In genomic region chr2:233404227-233404626, GRCh38 we compare ENCODE assay signal across 9 cellular contexts. TPM values are rescaled to one million over a fixed set of nuclear protein-coding genes. Genes with fewer than 3 reads are reported as not detected.
A peak's percentile ranks its signal among the peaks of the same experiment; 100 is the strongest.
DNase-seq lines count a peak whose midpoint lies in the region; ATAC-seq and TF ChIP-seq lines count a peak whose summit lies in the region.
"Had no signal": no experiment of that assay in that cellular context is flagged by ENCODE, and none has a peak within 500 bp of the region (broad histone marks: within the 10 kb centered on the region; RNA-seq: fewer than 3 reads in every experiment).

No MANE protein-coding gene starts in this region.

- no peaks in the 10 kb centered on the region for H3K9me3 Mint-ChIP-seq in HFFc6
- H3K9me3 Mint-ChIP-seq in activated naive CD4-positive, alpha-beta T cell treated with anti-CD3 and anti-CD28 coated beads, Interleukin-2, amount 50 U/mL, for 72 hours: no peaks in the 10 kb centered on the region

- no peak overlapping the region for H3K27ac Mint-ChIP-seq in HFFc6
- peak overlapping the region in 1 of 2 donors; percentile 73 for H3K27ac Mint-ChIP-seq in activated naive CD4-positive, alpha-beta T cell treated with anti-CD3 and anti-CD28 coated beads, Interleukin-2, amount 50 U/mL, for 72 hours

- H3K27ac ChIP-seq in DND-41 (ENCODE audit: low read length) (no peak overlapping the region), testis (no peak overlapping the region)
- H3K27ac ChIP-seq: SJCRH30 had no signal

- peaks cover 9% of the 10 kb centered on the region; the same call in 1 of the 2 replicates for H3K36me3 Mint-ChIP-seq in HFFc6 (ENCODE audit: low read depth)
- peaks cover 0 to 8% of the 10 kb centered on the region in 2 donors for H3K36me3 Mint-ChIP-seq in activated naive CD4-positive, alpha-beta T cell treated with anti-CD3 and anti-CD28 coated beads, Interleukin-2, amount 50 U/mL, for 72 hours

- peak; percentile 38 for DNase-seq in DND-41
- peak; percentile 31 for DNase-seq in HFFc6
- peak in 1 of 2 donors; percentile 51 for DNase-seq in activated naive CD4-positive, alpha-beta T cell treated with anti-CD3 and anti-CD28 coated beads, Interleukin-2, amount 50 U/mL, for 72 hours (ENCODE audit: low spot score in 2 of 2)
- DNase-seq in kidney glomerular epithelial cell (lab: John Stamatoyannopoulos, UW): peak; percentile 37
- DNase-seq in testis: peak; percentile 55

- H3K79me2 ChIP-seq in DND-41 (ENCODE audit: insufficient read depth, low read length): no peaks in the 10 kb centered on the region

- TF ChIP-seq CTCF in DND-41 (IDR thresholded peaks at IDR 0.05; ENCODE audit: borderline replicate concordance, extremely low read depth, low read length, poor library complexity, severe bottlenecking) (peak; percentile 63), HFFc6 (IDR thresholded peaks at IDR 0.05) (peak; percentile 83), testis (IDR thresholded peaks at IDR 0.05) (peak; percentile 37 to 44 (median 41))

- no peaks in the 10 kb centered on the region for H3K4me1 Mint-ChIP-seq in HFFc6 (ENCODE audit: low read depth)

- no peaks in the 10 kb centered on the region for H4K20me1 ChIP-seq in DND-41 (ENCODE audit: insufficient read depth, low read length)

- H3K9me3 ChIP-seq in DND-41 (ENCODE audit: insufficient read depth, low read length, severe bottlenecking): no peaks in the 10 kb centered on the region
- no peaks in the 10 kb centered on the region for H3K9me3 ChIP-seq in testis
- H3K9me3 ChIP-seq: SJCRH30 had no signal

- H3K4me1 ChIP-seq in DND-41 (ENCODE audit: insufficient read depth, low read length) (peaks cover 17% of the 10 kb centered on the region), testis (peaks cover 5% of the 10 kb centered on the region)
- H3K4me1 ChIP-seq: SJCRH30 had no signal

- H3K4me3 Mint-ChIP-seq in HFFc6: no peak overlapping the region

- intact Hi-C loops in testis (cut with DNase I; ENCODE audit: low total_unique reads): no loop called here

- H3K4me2 ChIP-seq in DND-41 (ENCODE audit: insufficient read depth, low read length): no peak overlapping the region

- H3K9ac ChIP-seq in DND-41 (ENCODE audit: low read depth, low read length): no peak overlapping the region

- H3K27me3 ChIP-seq in DND-41 (ENCODE audit: insufficient read depth, low read length, poor library complexity) (no peaks in the 10 kb centered on the region), testis (no peaks in the 10 kb centered on the region)
- H3K27me3 ChIP-seq: SJCRH30 had no signal

- H3K4me3 ChIP-seq in DND-41 (ENCODE audit: low read depth in 1 of 2, low read length in 2 of 2): no peak overlapping the region
- no peak overlapping the region for H3K4me3 ChIP-seq in testis
- H3K4me3 ChIP-seq: SJCRH30 had no signal

- TF ChIP-seq POLR2A in testis (IDR thresholded peaks at IDR 0.05): no peak

- no peak overlapping the region for H2AFZ ChIP-seq in DND-41 (ENCODE audit: low read depth, low read length)

- no peak for ATAC-seq in DND-41 (ENCODE audit: insufficient read depth, low read depth)
- peak; percentile 87 for ATAC-seq in SK-N-SH treated with all-trans-retinoic acid at 6 μM for 48 hours
- ATAC-seq in activated naive CD4-positive, alpha-beta T cell treated with anti-CD3 and anti-CD28 coated beads, Interleukin-2, amount 50 U/mL, for 72 hours: peak; percentile 43 to 65
- ATAC-seq in HG02623 (IDR thresholded peaks at IDR 0.05; ENCODE audit: unreplicated experiment): no peak
- no peak for ATAC-seq in GM21360 (IDR thresholded peaks at IDR 0.05; ENCODE audit: unreplicated experiment)

- H3K36me3 ChIP-seq in DND-41 (ENCODE audit: insufficient read depth, low read length) (peaks cover 3% of the 10 kb centered on the region; the same call in 1 of the 2 replicates), testis (ENCODE audit: low read depth, missing control alignments) (no peaks in the 10 kb centered on the region)

- no peaks in the 10 kb centered on the region; the same call in 1 of the 2 replicates for H3K27me3 Mint-ChIP-seq in HFFc6 (ENCODE audit: insufficient read depth)

TF ChIP-seq in SK-N-SH treated with all-trans-retinoic acid at 6 μM for 48 hours, 23 proteins besides CTCF, POLR2A, EP300 and RAD21:
- TF ChIP-seq ISL1 (CRISPR knock-in tag; IDR thresholded peaks at IDR 0.05) (no peak), ZFP30 (CRISPR knock-in tag; IDR thresholded peaks at IDR 0.05) (no peak), OSR1 (CRISPR knock-in tag; IDR thresholded peaks at IDR 0.05) (no peak), ZNF565 (CRISPR knock-in tag; conservative IDR thresholded peaks at IDR 0.05; ENCODE audit: low read depth) (no peak), ZNF8 (CRISPR knock-in tag; IDR thresholded peaks at IDR 0.05) (no peak), CSRNP3 (CRISPR knock-in tag; IDR thresholded peaks at IDR 0.05) (no peak), ARNTL (CRISPR knock-in tag; IDR thresholded peaks at IDR 0.05; ENCODE audit: borderline replicate concordance, low read depth) (no peak)

RNA-seq across cellular contexts. Expression of gene DGKD, which starts 49.9 kb away (rescaled TPM):
- total RNA-seq in HFFc6 (2021; fragmentation: NEBNext Ultra II Directional; extraction: Animal tissue kit (Norgen Biotek cat#: 25700)): 10 to 100 TPM in 3 of 6 experiments, 1 to 10 TPM in 3; 8.1 to 12.2 (median 10.3) TPM
- 10 to 100 TPM; 63.2 to 94.8 TPM for total RNA-seq in activated naive CD4-positive, alpha-beta T cell treated with anti-CD3 and anti-CD28 coated beads, Interleukin-2, amount 50 U/mL, for 72 hours
- 10 to 100 TPM; 65.1 to 80.1 TPM for total RNA-seq in testis
- polyA plus RNA-seq in testis (ENCODE audit: insufficient read depth, low read depth, low replicate concordance): 66.7 TPM

Comparison
In these comparisons a context has a peak if more than half of its experiments do, and no peak if none do; other contexts are left out.
1. ATAC-seq: peak in SK-N-SH treated with all-trans-retinoic acid at 6 μM for 48 hours (single experiment) and activated naive CD4-positive, alpha-beta T cell treated with anti-CD3 and anti-CD28 coated beads, Interleukin-2, amount 50 U/mL, for 72 hours (2 of 2); none in DND-41 (single experiment), HG02623 (single experiment) and GM21360 (single experiment).
2. RNA of gene DGKD, which starts 49.9 kb away (total RNA-seq): 63.2 to 94.8 TPM in activated naive CD4-positive, alpha-beta T cell treated with anti-CD3 and anti-CD28 coated beads, Interleukin-2, amount 50 U/mL, for 72 hours and 65.1 to 80.1 TPM in testis; 8.1 to 12.2 TPM in HFFc6; every median in the first group is over 4 times any median in the second.
3. Peak in every context shown above with its lines, with median percentiles within 50 percentile points of each other: CTCF ChIP-seq.